In the genomic region with DNA sequence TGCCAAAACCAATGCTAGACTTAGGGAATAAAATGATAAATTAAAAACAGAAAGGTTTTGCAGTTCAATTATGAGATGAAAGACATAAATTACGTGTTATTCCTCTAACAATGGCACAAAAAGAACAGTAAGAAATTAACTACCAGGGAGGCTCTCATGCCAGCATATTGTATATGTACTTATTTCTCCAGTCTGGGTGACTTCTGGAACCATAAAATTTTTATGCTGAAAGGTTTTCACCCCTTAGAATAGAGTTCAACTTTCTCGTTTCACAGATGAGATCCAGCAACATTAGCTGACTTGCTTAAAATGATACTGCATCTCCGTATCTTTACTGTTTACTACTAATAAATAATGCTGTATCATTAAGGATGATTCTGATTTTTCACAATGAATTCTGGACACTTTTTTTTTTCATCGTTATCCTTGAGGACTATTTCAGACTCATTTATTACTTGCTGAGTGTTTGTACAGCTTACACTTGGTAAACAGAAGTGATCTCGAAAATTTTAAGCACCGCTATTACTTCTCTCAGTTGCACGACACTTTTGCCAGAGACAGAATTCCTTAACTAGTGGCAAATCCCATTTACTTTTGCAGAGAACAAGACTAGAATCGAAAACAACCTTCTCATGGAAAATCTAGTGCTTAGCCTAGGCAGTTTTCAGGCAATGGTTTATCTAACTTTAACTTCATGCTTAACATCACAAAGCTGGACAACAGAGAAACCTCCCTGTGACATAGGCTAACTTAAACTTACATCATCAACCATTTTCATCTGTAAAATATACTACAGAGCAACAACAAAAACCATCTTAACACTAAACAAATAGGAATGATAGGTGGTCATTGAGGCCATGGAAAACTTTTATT, we compare ENCODE assay signal across 9 cellular contexts. TPM values are rescaled to one million over a fixed set of nuclear protein-coding genes. Genes with fewer than 3 reads are reported as not detected.
DNase-seq lines count a peak whose midpoint lies in the region; TF ChIP-seq lines count a peak whose summit lies in the region.
"Had no signal": no experiment of that assay in that cellular context is flagged by ENCODE, and none has a peak within 500 bp of the region (broad histone marks: within the 10 kb centered on the region; RNA-seq: fewer than 3 reads in every experiment).

No MANE protein-coding gene starts in this region.

- H3K27ac ChIP-seq in smooth muscle cell (ENCODE audit: low read depth) = peak overlapping the region; percentile 71
- H3K27ac ChIP-seq: WERI-Rb-1 had no signal

- H3K4me3 ChIP-seq in foreskin fibroblast (ENCODE audit: low read depth in 1 of 2, low read length in 2 of 2) = peak overlapping the region; percentile 56 to 61
- H3K4me3 ChIP-seq in smooth muscle cell = peak overlapping the region; percentile 71

- H3K27me3 ChIP-seq in smooth muscle cell (ENCODE audit: low read depth) = no peaks in the 10 kb centered on the region

- H4K20me1 ChIP-seq in smooth muscle cell (ENCODE audit: low read depth) = peaks cover 70% of the 10 kb centered on the region

- H3K79me2 ChIP-seq in smooth muscle cell (ENCODE audit: low read depth) = peaks cover 85% of the 10 kb centered on the region

- peak overlapping the region; percentile 83 for H3K9ac ChIP-seq in smooth muscle cell (ENCODE audit: low read depth)

- peak overlapping the region; percentile 84 for H3K4me2 ChIP-seq in smooth muscle cell

- H3K9me3 ChIP-seq in smooth muscle cell (replicated peaks; ENCODE audit: low read depth) = no peaks in the 10 kb centered on the region

- H3K36me3 ChIP-seq in smooth muscle cell (ENCODE audit: low read depth) = peaks cover 20% of the 10 kb centered on the region

- no peak overlapping the region for H2AFZ ChIP-seq in smooth muscle cell (ENCODE audit: low read depth)

- peaks cover 48% of the 10 kb centered on the region for H3F3A ChIP-seq in smooth muscle cell (ENCODE audit: low read depth)

- TF ChIP-seq CTCF in foreskin fibroblast (IDR thresholded peaks at IDR 0.05; ENCODE audit: low read depth, low read length) (no peak), smooth muscle cell (IDR thresholded peaks at IDR 0.05; ENCODE audit: borderline replicate concordance, insufficient read depth, poor library complexity, severe bottlenecking) (no peak)

- 32% methylated on average over 8 of the region's 8 CpGs for WGBS in smooth muscle cell (ENCODE audit: low lambda C conversion rate)

- peaks cover 41% of the 10 kb centered on the region for H3K4me1 ChIP-seq in smooth muscle cell (ENCODE audit: low read depth)

- DNase-seq in NCI-H2029 treated with DMSO at 0.1 percent for 48 hours (lab: John Stamatoyannopoulos, UW) (peak; percentile 16), NCI-H2029 (lab: John Stamatoyannopoulos, UW) (no peak), RKO (ENCODE audit: low spot score) (peak; percentile 32), foreskin fibroblast (peak in 1 of 2 donors; percentile 12), smooth muscle cell (lab: John Stamatoyannopoulos, UW; ENCODE audit: unreplicated experiment) (no peak), DMS153 (lab: John Stamatoyannopoulos, UW) (no peak), NAMALWA (ENCODE audit: low spot score) (no peak)
- no peak for DNase-seq in activated CD4-positive, CD25-positive, alpha-beta regulatory T cell (lab: John Stamatoyannopoulos, UW)
- DNase-seq: WERI-Rb-1 had no signal

RNA-seq across cellular contexts. Expression of gene RSRC2, which starts 2.7 kb away (rescaled TPM):
- 108 and 118 TPM in 2 replicates for total RNA-seq in smooth muscle cell
- 60.9 and 65.9 TPM in 2 replicates for polyA plus RNA-seq in smooth muscle cell

RNA-seq across cellular contexts. Expression of gene KNTC1, which starts 3.0 kb away (rescaled TPM):
- 22.7 and 26.2 TPM in 2 replicates for total RNA-seq in smooth muscle cell
- 9.1 and 13.5 TPM in 2 replicates for polyA plus RNA-seq in smooth muscle cell

RNA-seq across cellular contexts. Expression of gene ZCCHC8, which starts 23.4 kb away (rescaled TPM):
- 19.5 and 20.6 TPM in 2 replicates for total RNA-seq in smooth muscle cell
- 8.8 and 13.9 TPM in 2 replicates for polyA plus RNA-seq in smooth muscle cell

Comparison
In these comparisons a context has a peak if more than half of its experiments do, and no peak if none do; other contexts are left out.
1. DNase-seq: peak in NCI-H2029 treated with DMSO at 0.1 percent for 48 hours (single experiment) and RKO (single experiment); none in NCI-H2029 (single experiment), smooth muscle cell (single experiment), DMS153 (single experiment), activated CD4-positive, CD25-positive, alpha-beta regulatory T cell (0 of 4) and NAMALWA (single experiment).